In genomic region chr4:3452376-3452775, GRCh38 we compare ENCODE assay signal across 1 cellular context.
A peak's percentile ranks its signal among the peaks of the same experiment; 100 is the strongest.
TF ChIP-seq lines count a peak whose summit lies in the region.

No MANE protein-coding gene starts in this region.

TF ChIP-seq in HepG2, 621 proteins besides CTCF, POLR2A, EP300 and RAD21 (continued from another document and continues in another):
- TF ChIP-seq ZFX (CRISPR knock-in tag; IDR thresholded peaks at IDR 0.05; ENCODE audit: low read depth): peak; percentile 76
- TF ChIP-seq SAP130 (CRISPR knock-in tag; IDR thresholded peaks at IDR 0.05; ENCODE audit: low read depth): peak; percentile 40; the same call in 1 of the 2 replicates
- 0 out of 4 replicates have a peak, but pooled peaks of 1 of the 2 experiments have one; percentile 34 for TF ChIP-seq KLF16 (CRISPR knock-in tag; IDR thresholded peaks at IDR 0.05)
- TF ChIP-seq YY1 (IDR thresholded peaks at IDR 0.05; ENCODE audit: insufficient read depth, insufficient replicate concordance, low read depth, low read length): peak; percentile 92
- TF ChIP-seq LCORL (IDR thresholded peaks at IDR 0.05): no peak
- peak; percentile 59; the same call in 1 of the 2 replicates for TF ChIP-seq LCORL (CRISPR knock-in tag; IDR thresholded peaks at IDR 0.05)
- no peak for TF ChIP-seq CHCHD3 (CRISPR knock-in tag; IDR thresholded peaks at IDR 0.05)
- peak; percentile 74 for TF ChIP-seq STAG1 (CRISPR knock-in tag; IDR thresholded peaks at IDR 0.05)
- TF ChIP-seq HMGXB4 (CRISPR knock-in tag; IDR thresholded peaks at IDR 0.05; ENCODE audit: borderline replicate concordance in 1 of 2, low read depth in 1 of 2): peak; percentile 62 to 66; a peak in 3 of 4 replicates
- no peak for TF ChIP-seq RELA (CRISPR knock-in tag; IDR thresholded peaks at IDR 0.05)
- no peak for TF ChIP-seq SOX13 (IDR thresholded peaks at IDR 0.05)
- TF ChIP-seq SOX13 (CRISPR knock-in tag; conservative IDR thresholded peaks at IDR 0.05 in 1 of 2, IDR thresholded peaks at IDR 0.05 in 1 of 2): 0 out of 4 replicates have a peak, but pooled peaks of 1 of the 2 experiments have one; percentile 6
- TF ChIP-seq HOXA5 (CRISPR knock-in tag; IDR thresholded peaks at IDR 0.05): peak; percentile 42; the same call in 1 of the 2 replicates
- no peak for TF ChIP-seq ZNF251 (CRISPR knock-in tag; IDR thresholded peaks at IDR 0.05)
- 0 out of 2 replicates have a peak, but pooled peaks have one; percentile 44 for TF ChIP-seq SPEN (CRISPR knock-in tag; IDR thresholded peaks at IDR 0.05; ENCODE audit: low read depth)
- peak; percentile 47; the same call in 1 of the 2 replicates for TF ChIP-seq ZGPAT (CRISPR knock-in tag; IDR thresholded peaks at IDR 0.05)
- TF ChIP-seq MTF2 (CRISPR knock-in tag; IDR thresholded peaks at IDR 0.05; ENCODE audit: borderline replicate concordance): 0 out of 2 replicates have a peak, but pooled peaks have one; percentile 35
- TF ChIP-seq DRAP1 (CRISPR knock-in tag; IDR thresholded peaks at IDR 0.05): peak; percentile 33; the same call in 1 of the 2 replicates
- TF ChIP-seq ZMYM3 (CRISPR knock-in tag; IDR thresholded peaks at IDR 0.05): no peak
- TF ChIP-seq ZNF501 (CRISPR knock-in tag; IDR thresholded peaks at IDR 0.05): 0 out of 2 replicates have a peak, but pooled peaks have one; percentile 26
- TF ChIP-seq TFAP4 (IDR thresholded peaks at IDR 0.05; ENCODE audit: borderline replicate concordance, low read depth): peak; percentile 32; the same call in 1 of the 2 replicates
- TF ChIP-seq KAT8 (CRISPR knock-in tag; IDR thresholded peaks at IDR 0.05): peak; percentile 71
- peak; percentile 65 for TF ChIP-seq ZNF574 (CRISPR knock-in tag; IDR thresholded peaks at IDR 0.05)
- TF ChIP-seq ZNF614 (CRISPR knock-in tag; IDR thresholded peaks at IDR 0.05; ENCODE audit: borderline replicate concordance): no peak
- TF ChIP-seq SMC3 (IDR thresholded peaks at IDR 0.05; ENCODE audit: low read length): peak; percentile 54
- TF ChIP-seq HOXD1 (CRISPR knock-in tag; IDR thresholded peaks at IDR 0.05): no peak
- TF ChIP-seq HNRNPK (IDR thresholded peaks at IDR 0.05; ENCODE audit: low read depth, low read length, poor library complexity, severe bottlenecking): no peak
- TF ChIP-seq KDM2A (CRISPR knock-in tag; IDR thresholded peaks at IDR 0.05; ENCODE audit: borderline replicate concordance, low read depth): peak; percentile 47; the same call in 1 of the 2 replicates
- no peak for TF ChIP-seq ZNF292 (CRISPR knock-in tag; IDR thresholded peaks at IDR 0.05; ENCODE audit: borderline replicate concordance, low read depth)
- no peak; the same call in 1 of the 2 replicates for TF ChIP-seq YEATS2 (CRISPR knock-in tag; IDR thresholded peaks at IDR 0.05; ENCODE audit: borderline replicate concordance)
- TF ChIP-seq ZNF124 (CRISPR knock-in tag; IDR thresholded peaks at IDR 0.05): 0 out of 2 replicates have a peak, but pooled peaks have one; percentile 24
- TF ChIP-seq HNF4G (IDR thresholded peaks at IDR 0.05; ENCODE audit: borderline replicate concordance, low read depth, low read length): peak; percentile 12; the same call in 1 of the 2 replicates
- TF ChIP-seq HNF4G (CRISPR knock-in tag; IDR thresholded peaks at IDR 0.05; ENCODE audit: borderline replicate concordance, low read depth): no peak
- TF ChIP-seq MED1 (CRISPR knock-in tag; IDR thresholded peaks at IDR 0.05): peak; percentile 51; the same call in 1 of the 2 replicates
- TF ChIP-seq POLR2AphosphoS2 (IDR thresholded peaks at IDR 0.05; ENCODE audit: low read depth, low read length): no peak
- TF ChIP-seq ZNF687 (CRISPR knock-in tag; IDR thresholded peaks at IDR 0.05): peak; percentile 59
- no peak for TF ChIP-seq ZBTB8A (CRISPR knock-in tag; IDR thresholded peaks at IDR 0.05; ENCODE audit: borderline replicate concordance, low read depth)
- TF ChIP-seq EHMT2 (IDR thresholded peaks at IDR 0.05; ENCODE audit: borderline replicate concordance, low read depth, low read length): peak; percentile 27; the same call in 1 of the 2 replicates
- peak; percentile 78 for TF ChIP-seq ZNF644 (CRISPR knock-in tag; IDR thresholded peaks at IDR 0.05; ENCODE audit: low read depth)
- TF ChIP-seq ZBED4 (CRISPR knock-in tag; IDR thresholded peaks at IDR 0.05; ENCODE audit: borderline replicate concordance): peak; percentile 50; the same call in 1 of the 2 replicates
- TF ChIP-seq ZFY (CRISPR knock-in tag; IDR thresholded peaks at IDR 0.05): peak; percentile 61; the same call in 1 of the 2 replicates
- TF ChIP-seq ZMYM4 (CRISPR knock-in tag; IDR thresholded peaks at IDR 0.05): peak; percentile 50; the same call in 1 of the 2 replicates
- TF ChIP-seq MAZ (IDR thresholded peaks at IDR 0.05; ENCODE audit: borderline replicate concordance, low read depth, low read length): no peak
- TF ChIP-seq MAZ (CRISPR knock-in tag; IDR thresholded peaks at IDR 0.05; ENCODE audit: low read depth): 0 out of 2 replicates have a peak, but pooled peaks have one; percentile 46
- TF ChIP-seq KLF13 (CRISPR knock-in tag; IDR thresholded peaks at IDR 0.05): no peak
- TF ChIP-seq SOX5 (CRISPR knock-in tag; IDR thresholded peaks at IDR 0.05; ENCODE audit: borderline replicate concordance): no peak
- TF ChIP-seq SALL1 (CRISPR knock-in tag; IDR thresholded peaks at IDR 0.05): peak; percentile 37; the same call in 1 of the 2 replicates
- peak; percentile 41; the same call in 1 of the 2 replicates for TF ChIP-seq TBX2 (CRISPR knock-in tag; IDR thresholded peaks at IDR 0.05; ENCODE audit: borderline replicate concordance)
- TF ChIP-seq SP5 (CRISPR knock-in tag; IDR thresholded peaks at IDR 0.05; ENCODE audit: borderline replicate concordance, low read depth): no peak
